ENCODE assay signal across 9 cellular contexts in genomic region chr13:91139232-91139631, GRCh38.
"Had no signal": no experiment of that assay in that cellular context is flagged by ENCODE, and none has a peak within 500 bp of the region (broad histone marks: within the 10 kb centered on the region; RNA-seq: fewer than 3 reads in every experiment).

No MANE protein-coding gene starts in this region.

- H3K27ac Mint-ChIP-seq: IgD-negative memory B cell had no signal

- H3K9me3 Mint-ChIP-seq: H9, IgD-negative memory B cell had no signal

- H3K27ac ChIP-seq: GM23248, HL-60 had no signal

- H3K9ac ChIP-seq: GM23248 had no signal

- H3K36me3 Mint-ChIP-seq: IgD-negative memory B cell had no signal

- H3K4me3 ChIP-seq: GM23248 had no signal

- DNase-seq: GM23248, H9, HCEC 1CT, KG1 had no signal

- H3K4me1 Mint-ChIP-seq: IgD-negative memory B cell had no signal

- ATAC-seq: HepG2 had no signal

- H3K4me3 Mint-ChIP-seq: H9, IgD-negative memory B cell had no signal

- FAIRE-seq: H1, H54, HepG2 had no signal

- H2AFZ ChIP-seq: GM23248 had no signal
